In the genomic region with DNA sequence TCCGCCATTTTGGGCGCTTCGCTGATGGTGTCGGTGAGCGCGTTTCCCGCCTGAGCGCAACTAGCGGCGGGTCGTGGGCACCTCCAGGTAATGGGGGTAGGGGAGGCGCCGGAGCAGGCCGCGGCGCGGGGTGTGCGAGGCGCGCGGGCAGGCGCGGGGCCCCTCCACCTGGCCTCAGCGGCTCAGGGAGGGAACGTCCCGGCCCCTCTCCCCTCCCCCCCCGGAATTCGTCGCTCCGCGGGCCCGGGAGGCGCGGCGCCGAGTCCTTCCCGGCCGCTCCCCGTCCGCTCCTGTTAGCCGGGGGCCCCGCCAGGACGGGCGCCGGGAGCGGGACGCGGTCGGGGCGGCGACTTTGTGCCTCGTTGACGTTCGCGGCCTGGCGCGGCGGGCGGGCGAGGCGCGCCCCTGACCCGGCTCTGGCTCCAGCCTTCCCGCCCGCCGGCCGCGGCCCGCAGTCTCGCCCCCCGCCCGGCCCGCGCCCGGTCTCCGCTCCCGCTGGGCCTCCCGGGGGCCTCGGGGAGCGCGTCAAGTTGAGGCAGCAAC, we compare ENCODE assay signal across 8 cellular contexts. TPM values are rescaled to one million over a fixed set of nuclear protein-coding genes. Genes with fewer than 3 reads are reported as not detected.
DNase-seq lines count a peak whose midpoint lies in the region; ATAC-seq and TF ChIP-seq lines count a peak whose summit lies in the region.

TSS of gene PPP6R3 (plus strand) at position 12 of the 543 bp plus-strand sequence. CDS start 76,913 bp downstream, outside the sequence.

- H3K9ac ChIP-seq in HUES48 (ENCODE audit: low read depth, low read length), result peak within 1 kb of the TSS; percentile 91

- H3K36me3 ChIP-seq in CD4-positive, CD25-positive, alpha-beta regulatory T cell (ENCODE audit: control insufficient read depth, insufficient read depth, low read length), result no peaks in the 10 kb centered on the region
- H3K36me3 ChIP-seq in HUES48 (ENCODE audit: control insufficient read depth, insufficient read depth, low read length) (no peaks in the 10 kb centered on the region), stomach (no peaks in the 10 kb centered on the region)

- no peak for DNase-seq in CD4-positive, CD25-positive, alpha-beta regulatory T cell
- no peak for DNase-seq in MCF 10A (ENCODE audit: unreplicated experiment)
- DNase-seq in stomach, result no peak
- no peak for DNase-seq in NCI-H2227 (lab: John Stamatoyannopoulos, UW; ENCODE audit: unreplicated experiment)
- DNase-seq in KG1 (lab: John Stamatoyannopoulos, UW), result no peak

- H3K27ac ChIP-seq in CD4-positive, CD25-positive, alpha-beta regulatory T cell (ENCODE audit: insufficient read depth, low read length, poor library complexity, severe bottlenecking), result peak within 1 kb of the TSS; percentile 98
- H3K27ac ChIP-seq in HUES48 (ENCODE audit: low read depth, low read length) (peak within 1 kb of the TSS; percentile 98), layer of hippocampus (ENCODE audit: low read depth, low read length) (peak within 1 kb of the TSS; percentile 94), stomach (peak within 1 kb of the TSS; percentile 95 to 99 (median 99))

- H3K4me3 Mint-ChIP-seq in CD4-positive, CD25-positive, alpha-beta regulatory T cell, result peak within 1 kb of the TSS; percentile 96 to 100 (median 97)
- H3K4me3 Mint-ChIP-seq in MCF 10A (ENCODE audit: unreplicated experiment), result peak within 1 kb of the TSS; percentile 65

- peaks cover 44% of the 10 kb centered on the region for H3K4me1 ChIP-seq in CD4-positive, CD25-positive, alpha-beta regulatory T cell (ENCODE audit: control insufficient read depth, insufficient read depth, low read length, poor library complexity, severe bottlenecking)
- H3K4me1 ChIP-seq in HUES48 (ENCODE audit: control insufficient read depth, insufficient read depth, low read length) (peaks cover 17% of the 10 kb centered on the region), stomach (peaks cover 34 to 54% (median 49%) of the 10 kb centered on the region in 4 donors)

- peaks cover 5% of the 10 kb centered on the region for H3K36me3 Mint-ChIP-seq in CD4-positive, CD25-positive, alpha-beta regulatory T cell
- H3K36me3 Mint-ChIP-seq in MCF 10A (ENCODE audit: insufficient read depth, unreplicated experiment), result peaks cover 22% of the 10 kb centered on the region

- H3K9me3 ChIP-seq in CD4-positive, CD25-positive, alpha-beta regulatory T cell (ENCODE audit: control insufficient read depth in 2 of 2, low read length in 2 of 2), result no peaks in the 10 kb centered on the region
- H3K9me3 ChIP-seq in HUES48 (ENCODE audit: control insufficient read depth, insufficient read depth, low read length) (no peaks in the 10 kb centered on the region), stomach (no peaks in the 10 kb centered on the region)

- WGBS in stomach, 5 donors, result 0 to 2% (median 0%) methylated on average over 21 to 81 of the region's 81 CpGs

- H3K27me3 ChIP-seq in CD4-positive, CD25-positive, alpha-beta regulatory T cell (ENCODE audit: control insufficient read depth, insufficient read depth, low read length), result no peaks in the 10 kb centered on the region
- no peaks in the 10 kb centered on the region for H3K27me3 ChIP-seq in HUES48 (ENCODE audit: control insufficient read depth, insufficient read depth, low read length)
- no peaks in the 10 kb centered on the region for H3K27me3 ChIP-seq in layer of hippocampus (ENCODE audit: control insufficient read depth, insufficient read depth, low read length)
- no peaks in the 10 kb centered on the region for H3K27me3 ChIP-seq in stomach

- no peak for TF ChIP-seq EP300 in stomach (IDR thresholded peaks at IDR 0.05)

- no peak for ATAC-seq in CD4-positive, CD25-positive, alpha-beta regulatory T cell (ENCODE audit: low read depth in 2 of 2)
- peak; percentile 27 for ATAC-seq in GM21367 (IDR thresholded peaks at IDR 0.05; ENCODE audit: unreplicated experiment)

- peaks cover 0 to 2% (median 0%) of the 10 kb centered on the region in 7 donors for H3K9me3 Mint-ChIP-seq in CD4-positive, CD25-positive, alpha-beta regulatory T cell
- H3K9me3 Mint-ChIP-seq in MCF 10A (ENCODE audit: unreplicated experiment), result no peaks in the 10 kb centered on the region

- peak within 1 kb of the TSS; percentile 97 to 99 (median 98) for H3K27ac Mint-ChIP-seq in CD4-positive, CD25-positive, alpha-beta regulatory T cell
- H3K27ac Mint-ChIP-seq in MCF 10A (ENCODE audit: low read depth, unreplicated experiment), result peak within 1 kb of the TSS; percentile 89

- intact Hi-C loops in MCF 10A (cut with micrococcal nuclease) (loop anchor here (5.0 kb wide), 1 partner anchor 121 kb away; no protein-coding TSS in a partner anchor), stomach (cut with DNase I; ENCODE audit: low total_unique reads) (no loop called here)

- CTCF ChIA-PET in MCF 10A (lab: Yijun Ruan, JAX), result no interaction called here

- TF ChIP-seq CTCF in MCF 10A (IDR thresholded peaks at IDR 0.05; ENCODE audit: unreplicated experiment) (no peak), stomach (IDR thresholded peaks at IDR 0.05) (peak in 1 of 7 experiments; percentile 13)

- peaks cover 17 to 47% (median 37%) of the 10 kb centered on the region in 4 donors for H3K4me1 Mint-ChIP-seq in CD4-positive, CD25-positive, alpha-beta regulatory T cell
- peaks cover 19% of the 10 kb centered on the region for H3K4me1 Mint-ChIP-seq in MCF 10A (ENCODE audit: insufficient read depth, unreplicated experiment)

- TF ChIP-seq POLR2A in stomach (IDR thresholded peaks at IDR 0.05), result no peak

- POLR2A ChIA-PET in MCF 10A (lab: Yijun Ruan, JAX), result interaction anchor here (0.6 to 1.7 kb wide), 9 partner anchors 8 to 1041 kb away, joined by 3 to 7 read pairs (median 3); no protein-coding TSS in a partner anchor

- peak within 1 kb of the TSS; percentile 92 for H3K4me3 ChIP-seq in CD4-positive, CD25-positive, alpha-beta regulatory T cell (ENCODE audit: low read depth, low read length)
- peak within 1 kb of the TSS; percentile 94 for H3K4me3 ChIP-seq in HUES48 (ENCODE audit: low read depth, low read length)
- peak within 1 kb of the TSS; percentile 83 to 97 (median 90) for H3K4me3 ChIP-seq in stomach

- BruUV-seq in MCF 10A (replicated peaks; lab: Mats Ljungman, UMichigan), result no TSS peak

- peaks cover 17% of the 10 kb centered on the region for H3K27me3 Mint-ChIP-seq in CD4-positive, CD25-positive, alpha-beta regulatory T cell
- no peaks in the 10 kb centered on the region for H3K27me3 Mint-ChIP-seq in MCF 10A (ENCODE audit: insufficient read depth, unreplicated experiment)

RNA-seq across cellular contexts. Expression of gene PPP6R3, which starts in this region (rescaled TPM):
- total RNA-seq in CD4-positive, CD25-positive, alpha-beta regulatory T cell, result 172 TPM
- 10 to 100 TPM; 46.7 to 54.5 (median 50.3) TPM for polyA plus RNA-seq in CD4-positive, CD25-positive, alpha-beta regulatory T cell
- total RNA-seq in MCF 10A (2022) (87.2 and 95.7 TPM in 2 replicates), stomach (100 to 1,000 TPM in 4 of 5 donors, 10 to 100 TPM in 1; 95.7 to 236 (median 140) TPM)
- polyA plus RNA-seq in stomach, result 10 to 100 TPM; 19.5 to 23.9 (median 22.5) TPM
